Comparison of ENCODE assay signal across 27 cellular contexts in the genomic region with DNA sequence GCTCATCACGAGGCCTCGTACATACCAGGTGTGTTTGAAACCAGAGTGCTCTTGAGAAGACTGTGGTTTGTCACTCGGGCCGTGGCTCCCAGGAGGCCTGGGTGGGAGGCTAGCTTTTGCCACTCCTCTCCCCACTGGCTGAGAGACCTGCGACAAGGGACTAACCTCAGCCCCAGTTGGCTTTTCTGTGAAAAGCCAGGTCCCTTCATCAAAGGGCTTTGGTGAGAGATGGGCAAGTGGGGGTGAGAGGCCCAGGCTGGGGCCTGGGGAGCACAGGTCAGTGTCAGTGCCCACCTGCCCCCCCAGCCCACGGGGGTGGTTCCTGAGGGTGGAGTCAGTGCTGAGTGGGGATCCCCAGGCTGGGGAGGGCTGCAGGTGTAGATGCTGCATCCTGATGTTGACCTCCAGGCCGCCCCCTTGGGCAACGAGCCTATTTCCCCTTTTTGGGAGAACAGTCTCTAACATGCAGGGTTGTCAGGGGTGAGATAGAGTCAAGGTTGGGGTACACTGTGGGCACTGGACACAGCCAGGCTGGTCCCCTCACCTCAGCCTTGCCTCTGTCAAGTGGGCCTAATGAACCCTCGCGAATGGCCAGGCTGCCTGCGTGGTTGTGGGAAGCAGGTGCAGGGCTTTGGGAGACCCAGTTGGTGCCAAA. TPM values are rescaled to one million over a fixed set of nuclear protein-coding genes. Genes with fewer than 3 reads are reported as not detected.
"Had no signal": no experiment of that assay in that cellular context is flagged by ENCODE, and none has a peak within 500 bp of the region (broad histone marks: within the 10 kb centered on the region; RNA-seq: fewer than 3 reads in every experiment).

No MANE protein-coding gene starts in this region.

- H3K27me3 Mint-ChIP-seq: activated B cell treated with CpG ODN at 0.5 μM for 24 hours; activated naive CD4-positive, alpha-beta T cell treated with anti-CD3 and anti-CD28 coated beads, Interleukin-2, amount 10 ng/mL, durations not matched to agents 7 days and 5 days; activated naive CD8-positive, alpha-beta T cell treated with anti-CD3 and anti-CD28 coated beads, Interleukin-2, amount 10 ng/mL, durations not matched to agents 7 days and 5 days; brain; memory B cell had no signal

- H3K9me3 Mint-ChIP-seq: activated B cell treated with CpG ODN at 0.5 μM for 24 hours; activated naive CD4-positive, alpha-beta T cell treated with anti-CD3 and anti-CD28 coated beads, Interleukin-2, amount 10 ng/mL, durations not matched to agents 7 days and 5 days; activated naive CD8-positive, alpha-beta T cell treated with anti-CD3 and anti-CD28 coated beads, Interleukin-2, amount 10 ng/mL, durations not matched to agents 7 days and 5 days; brain; memory B cell; natural killer cell; neural progenitor cell; T-helper 2 cell treated with Interferon-gamma antibody and Interleukin-4, amounts not matched to agents 5 μg/mL and 100 μg/mL, for 36 hours had no signal

- H3K36me3 ChIP-seq: neural progenitor cell had no signal

- H2AFZ ChIP-seq: neural progenitor cell had no signal

- H3K4me2 ChIP-seq: neural progenitor cell had no signal

- H3K27ac ChIP-seq: ascending aorta, cardiac muscle cell, colonic mucosa, epithelial cell of prostate, esophagus squamous epithelium, heart right ventricle, neural progenitor cell, skin epidermis, suprapubic skin, tibial artery had no signal

- H3K36me3 Mint-ChIP-seq: natural killer cell had no signal

- H3K9ac ChIP-seq: neural progenitor cell had no signal

- H3K4me3 ChIP-seq: ascending aorta, cardiac muscle cell, colonic mucosa, esophagus squamous epithelium, heart right ventricle, neural progenitor cell, skin epidermis, suprapubic skin, tibial artery had no signal

- DNase-seq: activated B cell treated with CpG ODN at 0.5 μM for 24 hours; activated CD4-positive, alpha-beta T cell treated with anti-CD3 and anti-CD28 coated beads, Interleukin-2, amount 50 U/mL, for 1 hour; activated gamma-delta T cell; activated naive CD4-positive, alpha-beta T cell treated with anti-CD3 and anti-CD28 coated beads, Interleukin-2, amount 10 ng/mL, durations not matched to agents 7 days and 5 days; activated naive CD8-positive, alpha-beta T cell treated with anti-CD3 and anti-CD28 coated beads, Interleukin-2, amount 10 ng/mL, durations not matched to agents 7 days and 5 days; cerebellar nuclear complex; colonic mucosa; effector CD8-positive, alpha-beta T cell; esophagus squamous epithelium; foreskin melanocyte; heart right ventricle; natural killer cell; stimulated activated CD4-positive, alpha-beta T cell treated with anti-CD3 and anti-CD28 coated beads, Interleukin-12 subunit alpha, Interleukin-12 subunit beta, amount 100 ng/mL, for 4 hours; stimulated activated CD4-positive, alpha-beta T cell treated with anti-CD3 and anti-CD28 coated beads, Interleukin-4, amount 100 ng/mL, for 24 hours; stimulated activated naive CD4-positive, alpha-beta T cell; tibial artery had no signal

- ATAC-seq: sciatic nerve had no signal

- H3K4me3 Mint-ChIP-seq: activated B cell treated with CpG ODN at 0.5 μM for 24 hours; activated naive CD4-positive, alpha-beta T cell treated with anti-CD3 and anti-CD28 coated beads, Interleukin-2, amount 10 ng/mL, durations not matched to agents 7 days and 5 days; activated naive CD8-positive, alpha-beta T cell treated with anti-CD3 and anti-CD28 coated beads, Interleukin-2, amount 10 ng/mL, durations not matched to agents 7 days and 5 days; brain; memory B cell; natural killer cell; neural progenitor cell; T-helper 2 cell treated with Interferon-gamma antibody and Interleukin-4, amounts not matched to agents 5 μg/mL and 100 μg/mL, for 36 hours had no signal

- H3K9me3 ChIP-seq: ascending aorta, colonic mucosa, esophagus squamous epithelium, heart right ventricle, suprapubic skin, tibial artery had no signal

- H3K4me1 ChIP-seq: ascending aorta, colonic mucosa, heart right ventricle, neural progenitor cell, suprapubic skin, tibial artery had no signal

- H3K27ac Mint-ChIP-seq: activated B cell treated with CpG ODN at 0.5 μM for 24 hours; activated naive CD4-positive, alpha-beta T cell treated with anti-CD3 and anti-CD28 coated beads, Interleukin-2, amount 10 ng/mL, durations not matched to agents 7 days and 5 days; activated naive CD8-positive, alpha-beta T cell treated with anti-CD3 and anti-CD28 coated beads, Interleukin-2, amount 10 ng/mL, durations not matched to agents 7 days and 5 days; memory B cell; neural progenitor cell; T-helper 2 cell treated with Interferon-gamma antibody and Interleukin-4, amounts not matched to agents 5 μg/mL and 100 μg/mL, for 36 hours had no signal

- H3K27me3 ChIP-seq: ascending aorta, cardiac muscle cell, colonic mucosa, esophagus squamous epithelium, heart right ventricle, neural progenitor cell, suprapubic skin, tibial artery had no signal

- H3K4me1 Mint-ChIP-seq: neural progenitor cell had no signal

RNA-seq across cellular contexts. Expression of a gene that starts 55.6 kb away (rescaled TPM):
- total RNA-seq: glomerular endothelial cell had no signal
